ENCODE assay signal across 15 cellular contexts in the genomic region with DNA sequence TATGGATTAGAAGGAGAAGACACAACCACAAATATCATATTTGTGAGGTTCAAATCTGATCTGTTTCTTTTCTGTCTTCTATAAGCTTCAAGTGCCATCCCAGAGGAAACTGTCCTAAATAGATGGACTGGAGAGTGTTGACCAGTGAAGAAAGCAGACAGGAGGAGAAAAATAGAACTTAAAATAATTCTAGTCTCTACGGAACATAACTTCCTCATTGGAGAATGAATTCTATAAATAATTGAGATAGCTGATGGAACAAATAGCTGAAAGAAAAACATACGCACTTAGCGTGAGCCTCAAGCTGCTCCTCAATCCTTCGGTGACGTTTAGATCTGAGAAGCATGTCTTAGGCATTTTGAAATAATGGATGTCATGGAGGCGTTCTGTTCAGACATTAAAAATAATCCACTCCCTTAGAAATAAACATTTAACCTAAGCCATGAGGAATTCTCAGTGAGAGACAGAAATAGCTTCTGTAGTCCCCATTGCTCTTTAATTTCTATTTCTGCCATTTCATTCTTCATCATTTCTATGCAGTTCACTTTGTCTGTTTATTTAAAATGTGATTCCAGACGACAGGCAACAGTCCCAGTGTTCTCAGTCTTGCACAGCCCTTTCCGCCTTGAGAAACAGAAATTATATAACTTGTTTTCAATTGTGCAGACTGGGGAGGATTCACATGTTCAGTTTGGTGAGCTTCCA.
DNase-seq lines count a peak whose midpoint lies in the region; ATAC-seq and TF ChIP-seq lines count a peak whose summit lies in the region.
"Had no signal": no experiment of that assay in that cellular context is flagged by ENCODE, and none has a peak within 500 bp of the region (broad histone marks: within the 10 kb centered on the region; RNA-seq: fewer than 3 reads in every experiment).

No MANE protein-coding gene starts in this region.

- H4K91ac ChIP-seq in mesenchymal stem cell (ENCODE audit: low read length) = no peak overlapping the region

- H3K14ac ChIP-seq in mesenchymal stem cell (ENCODE audit: low read length in 2 of 2) = no peak overlapping the region

- no peak overlapping the region for H2BK15ac ChIP-seq in mesenchymal stem cell (ENCODE audit: low read depth, poor library complexity, severe bottlenecking)

- H3K9ac ChIP-seq in GM23248 (no peak overlapping the region), mesenchymal stem cell (ENCODE audit: low read length) (peak overlapping the region; percentile 76), stomach smooth muscle (ENCODE audit: low read length in 2 of 2) (no peak overlapping the region)

- DNase-seq in GM23248 = peak; percentile 12
- peak; percentile 65 for DNase-seq in fibroblast of gingiva (ENCODE audit: low read depth)
- peak; percentile 22 for DNase-seq in mesenchymal stem cell
- no peak for DNase-seq in stimulated activated naive CD8-positive, alpha-beta T cell treated with anti-CD3 and anti-CD28 coated beads, Interleukin-15, amount 100 ng/mL, for 72 hours
- DNase-seq in effector CD4-positive, alpha-beta T cell = no peak
- DNase-seq in natural killer cell = no peak
- DNase-seq in NCI-H1048 (lab: John Stamatoyannopoulos, UW) = no peak
- DNase-seq: activated CD8-positive, alpha-beta T cell treated with anti-CD3 and anti-CD28 coated beads, Interleukin-2, amount 10 ng/mL, durations not matched to agents 7 days and 5 days; activated naive CD4-positive, alpha-beta T cell treated with Interleukin-2 at 50 U/mL for 16 hours; dermis blood vessel endothelial cell; Kasumi-1; OCI-M1; stimulated activated CD4-positive, alpha-beta T cell treated with anti-CD3 and anti-CD28 coated beads, Interleukin-4, amount 100 ng/mL, for 1 hour had no signal

- H3K27ac Mint-ChIP-seq in stimulated activated naive CD8-positive, alpha-beta T cell treated with anti-CD3 and anti-CD28 coated beads, Interleukin-15, amount 100 ng/mL, for 72 hours = no peak overlapping the region
- H3K27ac Mint-ChIP-seq in natural killer cell = no peak overlapping the region
- H3K27ac Mint-ChIP-seq: activated CD8-positive, alpha-beta T cell treated with anti-CD3 and anti-CD28 coated beads, Interleukin-2, amount 10 ng/mL, durations not matched to agents 7 days and 5 days had no signal

- H3K4me1 Mint-ChIP-seq in stimulated activated naive CD8-positive, alpha-beta T cell treated with anti-CD3 and anti-CD28 coated beads, Interleukin-15, amount 100 ng/mL, for 72 hours = no peaks in the 10 kb centered on the region
- no peaks in the 10 kb centered on the region for H3K4me1 Mint-ChIP-seq in natural killer cell

- no peak overlapping the region for H3K23ac ChIP-seq in mesenchymal stem cell (ENCODE audit: low read length in 2 of 2)

- peaks cover 5% of the 10 kb centered on the region for H3K4me1 ChIP-seq in GM23248 (ENCODE audit: insufficient read depth)
- peaks cover 6% of the 10 kb centered on the region for H3K4me1 ChIP-seq in mesenchymal stem cell (ENCODE audit: control insufficient read depth, insufficient read depth, low read depth, low read length)
- H3K4me1 ChIP-seq in stomach smooth muscle (ENCODE audit: control insufficient read depth, insufficient read depth, low read length) = peaks cover 6% of the 10 kb centered on the region

- H3K79me2 ChIP-seq in GM23248 (ENCODE audit: insufficient read depth) = no peaks in the 10 kb centered on the region

- no peak overlapping the region for H2BK12ac ChIP-seq in mesenchymal stem cell (ENCODE audit: low read length in 2 of 2)

- H3K4me3 Mint-ChIP-seq in stimulated activated naive CD8-positive, alpha-beta T cell treated with anti-CD3 and anti-CD28 coated beads, Interleukin-15, amount 100 ng/mL, for 72 hours = no peak overlapping the region
- H3K4me3 Mint-ChIP-seq in natural killer cell = no peak overlapping the region
- H3K4me3 Mint-ChIP-seq: activated CD8-positive, alpha-beta T cell treated with anti-CD3 and anti-CD28 coated beads, Interleukin-2, amount 10 ng/mL, durations not matched to agents 7 days and 5 days; neural crest cell had no signal

- H3K79me1 ChIP-seq in mesenchymal stem cell (replicated peaks; ENCODE audit: low read length, poor library complexity, severe bottlenecking) = no peaks in the 10 kb centered on the region

- no peak overlapping the region for H3K4ac ChIP-seq in mesenchymal stem cell (ENCODE audit: low read depth in 1 of 2, low read length in 2 of 2)

- H2AK5ac ChIP-seq in mesenchymal stem cell (ENCODE audit: low read length, severe bottlenecking) = no peak overlapping the region

- H3K9me3 ChIP-seq in GM23248 (ENCODE audit: low read depth) (no peaks in the 10 kb centered on the region), mesenchymal stem cell (ENCODE audit: control insufficient read depth, low read length) (no peaks in the 10 kb centered on the region), stomach smooth muscle (ENCODE audit: control insufficient read depth in 2 of 2, low read length in 2 of 2) (no peaks in the 10 kb centered on the region)

- no peaks in the 10 kb centered on the region for H3K9me3 Mint-ChIP-seq in stimulated activated naive CD8-positive, alpha-beta T cell treated with anti-CD3 and anti-CD28 coated beads, Interleukin-15, amount 100 ng/mL, for 72 hours
- no peaks in the 10 kb centered on the region for H3K9me3 Mint-ChIP-seq in natural killer cell
- H3K9me3 Mint-ChIP-seq: neural crest cell had no signal

- H3K4me3 ChIP-seq in GM23248 (no peak overlapping the region), mesenchymal stem cell (ENCODE audit: insufficient read depth in 1 of 2, low read depth in 1 of 2, low read length in 2 of 2) (peak overlapping the region in 1 of 2 experiments; percentile 42), stomach smooth muscle (ENCODE audit: low read length in 2 of 2) (peak overlapping the region; percentile 0 to 16)

- peaks cover 3% of the 10 kb centered on the region; the same call in 1 of the 2 replicates for H3F3A ChIP-seq in GM23248 (ENCODE audit: insufficient read depth)

- no peak overlapping the region for H2BK5ac ChIP-seq in mesenchymal stem cell (ENCODE audit: low read depth, low read length, poor library complexity, severe bottlenecking)

- H3K9me2 ChIP-seq in GM23248 (ENCODE audit: insufficient read depth) = no peaks in the 10 kb centered on the region

- no peaks in the 10 kb centered on the region for H3K36me3 Mint-ChIP-seq in natural killer cell

- H3K36me3 ChIP-seq in GM23248 (ENCODE audit: low read depth) = no peaks in the 10 kb centered on the region
- H3K36me3 ChIP-seq in mesenchymal stem cell (ENCODE audit: control insufficient read depth in 1 of 2, insufficient read depth in 2 of 2, low read depth in 1 of 2, low read length in 2 of 2) = no peaks in the 10 kb centered on the region
- H3K36me3 ChIP-seq in stomach smooth muscle (ENCODE audit: control insufficient read depth in 2 of 2, insufficient read depth in 2 of 2, low read length in 2 of 2) = no peaks in the 10 kb centered on the region

- H2BK120ac ChIP-seq in mesenchymal stem cell (ENCODE audit: low read depth, low read length) = no peak overlapping the region

- in situ Hi-C loops in GM23248 (cut with MboI) = no loop called here

- H3K4me2 ChIP-seq in GM23248 (ENCODE audit: unreplicated experiment) (peak overlapping the region; percentile 23), mesenchymal stem cell (ENCODE audit: low read length, poor library complexity, severe bottlenecking) (no peak overlapping the region)

- intact Hi-C loops in natural killer cell (cut with micrococcal nuclease) = no loop called here

- no peak overlapping the region for H4K8ac ChIP-seq in mesenchymal stem cell (ENCODE audit: low read length)

- H4K20me1 ChIP-seq in GM23248 (ENCODE audit: insufficient read depth) = no peaks in the 10 kb centered on the region

- ATAC-seq in stimulated activated naive CD8-positive, alpha-beta T cell treated with anti-CD3 and anti-CD28 coated beads, Interleukin-15, amount 100 ng/mL, for 72 hours = no peak
- no peak for ATAC-seq in natural killer cell
- ATAC-seq: activated CD8-positive, alpha-beta T cell treated with anti-CD3 and anti-CD28 coated beads, Interleukin-2, amount 10 ng/mL, durations not matched to agents 7 days and 5 days had no signal

- H3K27me3 ChIP-seq in GM23248 (replicated peaks; ENCODE audit: insufficient read depth) (no peaks in the 10 kb centered on the region), mesenchymal stem cell (ENCODE audit: control insufficient read depth in 1 of 2, insufficient read depth in 1 of 2, low read length in 2 of 2) (no peaks in the 10 kb centered on the region), stomach smooth muscle (ENCODE audit: control insufficient read depth in 1 of 2, insufficient read depth in 2 of 2, low read length in 2 of 2) (no peaks in the 10 kb centered on the region)

- peak overlapping the region; percentile 58 for H2AFZ ChIP-seq in GM23248
- no peak overlapping the region for H2AFZ ChIP-seq in mesenchymal stem cell (ENCODE audit: low read depth, low read length)

- no peak overlapping the region for H3K18ac ChIP-seq in mesenchymal stem cell (ENCODE audit: low read depth in 1 of 2, low read length in 2 of 2)

- WGBS in GM23248 (ENCODE audit: low coverage in 1 of 2, low lambda C conversion rate in 2 of 2, missing lambda C conversion rate in 2 of 2), 2 experiments = 36 to 38% methylated on average over 8 of the region's 8 CpGs
- 75% methylated on average over 5 of the region's 8 CpGs for WGBS in mesenchymal stem cell

- no peak for TF ChIP-seq CTCF in natural killer cell (IDR thresholded peaks at IDR 0.05)

- H3K27ac ChIP-seq in GM23248 = no peak overlapping the region
- H3K27ac ChIP-seq in mesenchymal stem cell (ENCODE audit: low read length, poor library complexity, severe bottlenecking) = no peak overlapping the region
- H3K27ac ChIP-seq in stomach smooth muscle (ENCODE audit: low read length) = peak overlapping the region; percentile 50

- peaks cover 17% of the 10 kb centered on the region for H3K27me3 Mint-ChIP-seq in stimulated activated naive CD8-positive, alpha-beta T cell treated with anti-CD3 and anti-CD28 coated beads, Interleukin-15, amount 100 ng/mL, for 72 hours
- peaks cover 4 to 21% of the 10 kb centered on the region in 2 donors for H3K27me3 Mint-ChIP-seq in natural killer cell (ENCODE audit: low read depth in 2 of 2)

Comparison
In these comparisons a context has a peak if more than half of its experiments do, and no peak if none do; other contexts are left out.
1. DNase-seq: peak in GM23248 (single experiment), fibroblast of gingiva (single experiment) and mesenchymal stem cell (single experiment); none in stimulated activated naive CD8-positive, alpha-beta T cell treated with anti-CD3 and anti-CD28 coated beads, Interleukin-15, amount 100 ng/mL, for 72 hours (0 of 2), effector CD4-positive, alpha-beta T cell (single experiment), natural killer cell (single experiment) and NCI-H1048 (single experiment).